ENCODE assay signal across 24 cellular contexts in the genomic region with DNA sequence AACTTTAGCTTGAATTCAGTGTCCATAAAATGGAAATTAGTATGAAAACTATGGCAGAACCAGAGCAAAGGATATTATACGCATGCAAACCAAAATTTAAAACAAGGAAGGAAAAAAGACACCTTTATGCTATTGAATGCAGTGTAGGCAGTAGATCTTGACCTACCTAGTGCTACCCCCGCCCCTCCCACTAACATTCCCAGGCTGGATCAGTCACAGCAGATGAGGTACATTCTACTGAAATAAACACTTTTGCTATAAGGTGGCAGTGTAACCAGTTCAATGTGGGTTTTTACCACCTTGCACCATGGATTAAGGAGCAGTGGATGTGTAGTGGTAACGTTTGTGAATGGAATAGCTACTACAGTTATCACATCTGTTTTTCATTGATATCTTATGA. TPM values are rescaled to one million over a fixed set of nuclear protein-coding genes. Genes with fewer than 3 reads are reported as not detected.
DNase-seq lines count a peak whose midpoint lies in the region; ATAC-seq, FAIRE-seq and TF ChIP-seq lines count a peak whose summit lies in the region.
"Had no signal": no experiment of that assay in that cellular context is flagged by ENCODE, and none has a peak within 500 bp of the region (broad histone marks: within the 10 kb centered on the region; RNA-seq: fewer than 3 reads in every experiment).

No MANE protein-coding gene starts in this region.

- no peak overlapping the region for H4K5ac ChIP-seq in H9 (ENCODE audit: insufficient read length, low read depth, low read length)

- H2BK120ac ChIP-seq in H9 (ENCODE audit: low read depth, low read length, poor library complexity, severe bottlenecking) = no peak overlapping the region

- H2BK5ac ChIP-seq in H9 (ENCODE audit: insufficient read length, low read length) = no peak overlapping the region

- H3K4me2 ChIP-seq in Karpas-422 (ENCODE audit: low read depth, low read length, poor library complexity, severe bottlenecking) (no peak overlapping the region), H9 (ENCODE audit: insufficient read depth, insufficient read length, low read length) (no peak overlapping the region)
- H3K4me2 ChIP-seq: BLaER1 had no signal

- H3K23me2 ChIP-seq in H9 (ENCODE audit: insufficient read length, low read depth, low read length, poor library complexity, severe bottlenecking) = no peaks in the 10 kb centered on the region

- no peaks in the 10 kb centered on the region for H3K27me3 Mint-ChIP-seq in WTC11 (ENCODE audit: low read depth)
- no peaks in the 10 kb centered on the region for H3K27me3 Mint-ChIP-seq in H9 (ENCODE audit: low read depth)
- no peaks in the 10 kb centered on the region for H3K27me3 Mint-ChIP-seq in activated T-cell treated with anti-CD3 and anti-CD28 coated beads, Interleukin-2, amount 50 U/mL, for 72 hours (ENCODE audit: low read depth)
- H3K27me3 Mint-ChIP-seq: B cell had no signal

- H3K4me1 ChIP-seq in Karpas-422 (ENCODE audit: low read length) (no peaks in the 10 kb centered on the region), H9 (ENCODE audit: insufficient read depth, low read length) (no peaks in the 10 kb centered on the region)
- H3K4me1 ChIP-seq: BLaER1, Caco-2, HAP-1 had no signal

- H3K27ac ChIP-seq in Karpas-422 (ENCODE audit: low read length) = no peak overlapping the region
- H3K27ac ChIP-seq in SK-N-MC = peak overlapping the region; percentile 80
- no peak overlapping the region for H3K27ac ChIP-seq in H9 (ENCODE audit: insufficient read length, low read depth, low read length)
- H3K27ac ChIP-seq: 22Rv1, BLaER1, C4-2B, GM23248 had no signal

- WGBS in H9 (ENCODE audit: extremely low coverage, insufficient read length, low lambda C conversion rate) = no CpG with 5 or more reads among the region's 3 CpGs

- H3K9me3 ChIP-seq in Karpas-422 (ENCODE audit: low read length) = no peaks in the 10 kb centered on the region
- no peaks in the 10 kb centered on the region for H3K9me3 ChIP-seq in SK-N-MC (ENCODE audit: low read depth, low read length)
- no peaks in the 10 kb centered on the region for H3K9me3 ChIP-seq in H9 (ENCODE audit: control insufficient read depth, low read depth, low read length)
- H3K9me3 ChIP-seq: BLaER1, Caco-2, HAP-1 had no signal

- H3K27ac Mint-ChIP-seq in WTC11 (no peak overlapping the region; the same call in 1 of the 2 replicates), H9 (no peak overlapping the region)
- H3K27ac Mint-ChIP-seq in activated T-cell treated with anti-CD3 and anti-CD28 coated beads, Interleukin-2, amount 50 U/mL, for 72 hours = no peak overlapping the region
- H3K27ac Mint-ChIP-seq: B cell; CD4-positive, CD25-positive, alpha-beta regulatory T cell; CD8-positive, alpha-beta T cell; HFFc6 had no signal

- H3K36me3 ChIP-seq in Karpas-422 (ENCODE audit: insufficient read depth, low read length) (no peaks in the 10 kb centered on the region), SK-N-MC (ENCODE audit: insufficient read depth, low read length) (no peaks in the 10 kb centered on the region)
- H3K36me3 ChIP-seq: HAP-1 had no signal

- no peak overlapping the region for H3K56ac ChIP-seq in H9 (ENCODE audit: insufficient read length, low read depth, low read length)

- H2BK12ac ChIP-seq in H9 (ENCODE audit: insufficient read length, low read depth, low read length) = no peak overlapping the region

- H4K20me1 ChIP-seq in Karpas-422 (ENCODE audit: insufficient read depth, low read depth, low read length) (no peaks in the 10 kb centered on the region), H9 (ENCODE audit: control insufficient read depth, insufficient read depth, insufficient read length) (no peaks in the 10 kb centered on the region)
- H4K20me1 ChIP-seq: BLaER1 had no signal

- H3K14ac ChIP-seq in H9 (ENCODE audit: insufficient read depth, low read length) = no peak overlapping the region

- CTCF ChIA-PET in WTC11 (lab: Charles Lee) = no interaction called here

- H4K8ac ChIP-seq in H9 (replicated peaks; ENCODE audit: insufficient read length, low read depth, low read length) = no peak overlapping the region

- no peak overlapping the region for H4K91ac ChIP-seq in H9 (ENCODE audit: insufficient read length, low read depth, low read length)

- H3K23ac ChIP-seq in H9 (ENCODE audit: insufficient read length, low read depth, low read length) = no peak overlapping the region

- no peaks in the 10 kb centered on the region for H3K79me2 ChIP-seq in Karpas-422 (ENCODE audit: low read length)
- H3K79me2 ChIP-seq in H9 (ENCODE audit: insufficient read depth, low read length) = no peaks in the 10 kb centered on the region

- TF ChIP-seq CTCF in WTC11 (IDR thresholded peaks at IDR 0.05) (no peak), H9 (conservative IDR thresholded peaks at IDR 0.05) (no peak)

- no peaks in the 10 kb centered on the region for H3K27me3 ChIP-seq in Karpas-422 (ENCODE audit: low read length)
- H3K27me3 ChIP-seq in H9 (ENCODE audit: insufficient read depth, low read length) = no peaks in the 10 kb centered on the region
- H3K27me3 ChIP-seq: BLaER1 had no signal

- no peak overlapping the region for H2AK5ac ChIP-seq in H9 (ENCODE audit: insufficient read length, low read length)

- no peak overlapping the region for H3K18ac ChIP-seq in H9 (ENCODE audit: insufficient read length, low read depth, low read length)

- H3K4me1 Mint-ChIP-seq in WTC11 = peaks cover 4% of the 10 kb centered on the region; the same call in 1 of the 2 replicates
- no peaks in the 10 kb centered on the region for H3K4me1 Mint-ChIP-seq in H9
- H3K4me1 Mint-ChIP-seq in activated T-cell treated with anti-CD3 and anti-CD28 coated beads, Interleukin-2, amount 50 U/mL, for 72 hours (ENCODE audit: low read depth) = no peaks in the 10 kb centered on the region
- H3K4me1 Mint-ChIP-seq: B cell; CD4-positive, CD25-positive, alpha-beta regulatory T cell had no signal

- DNase-seq in Karpas-422 = peak; percentile 19
- DNase-seq in SK-N-MC (ENCODE audit: low read depth, low spot score) = no peak
- no peak for DNase-seq in WTC11 (ENCODE audit: low spot score)
- DNase-seq in urothelium cell line (ENCODE audit: low spot score) = no peak
- DNase-seq in H9 = no peak
- DNase-seq in NCI-H524 (lab: John Stamatoyannopoulos, UW) = no peak
- DNase-seq in activated T-cell treated with anti-CD3 and anti-CD28 coated beads, Interleukin-2, amount 50 U/mL, for 72 hours = no peak
- DNase-seq: Caco-2; CD4-positive, CD25-positive, alpha-beta regulatory T cell; CD8-positive, alpha-beta T cell; DMS 273 treated with DMSO at 0.1 percent for 48 hours; DMS79; EL; GDM1; GM23248; HFFc6 had no signal

- H3K79me1 ChIP-seq in H9 (ENCODE audit: insufficient read depth, low read depth, low read length, poor library complexity, severe bottlenecking) = no peaks in the 10 kb centered on the region

- peak; percentile 20 for FAIRE-seq in urothelium cell line (lab: Jason Lieb, UNC)
- FAIRE-seq: A204.1, GM12878, GM19239 had no signal

- peaks cover 3% of the 10 kb centered on the region; the same call in 1 of the 2 replicates for H3K9me3 Mint-ChIP-seq in WTC11
- no peaks in the 10 kb centered on the region for H3K9me3 Mint-ChIP-seq in H9
- H3K9me3 Mint-ChIP-seq in activated T-cell treated with anti-CD3 and anti-CD28 coated beads, Interleukin-2, amount 50 U/mL, for 72 hours = no peaks in the 10 kb centered on the region
- H3K9me3 Mint-ChIP-seq: CD8-positive, alpha-beta T cell; HFFc6 had no signal

- H3K9ac ChIP-seq in Karpas-422 (ENCODE audit: low read length) (no peak overlapping the region), SK-N-MC (ENCODE audit: insufficient read length) (no peak overlapping the region), H9 (ENCODE audit: extremely low read depth, insufficient read length, low read length) (no peak overlapping the region)
- H3K9ac ChIP-seq: BLaER1, GM23248 had no signal

- 0 out of 2 replicates have a peak, but pooled peaks have one; percentile 38 for ATAC-seq in WTC11
- no peak for ATAC-seq in activated T-cell treated with anti-CD3 and anti-CD28 coated beads, Interleukin-2, amount 50 U/mL, for 72 hours (replicated peaks in 1 of 2)
- ATAC-seq: CD8-positive, alpha-beta T cell; GM12878 had no signal

- no peak overlapping the region for H3K4ac ChIP-seq in H9 (ENCODE audit: low read depth, low read length)

- peaks cover 6% of the 10 kb centered on the region; the same call in 1 of the 2 replicates for H3K36me3 Mint-ChIP-seq in WTC11
- H3K36me3 Mint-ChIP-seq in H9 (ENCODE audit: insufficient read depth in 1 of 3, low read depth in 3 of 3) = peaks cover 0 to 2% (median 2%) of the 10 kb centered on the region in 3 experiments; a peak in 2 of 7 replicates
- H3K36me3 Mint-ChIP-seq in activated T-cell treated with anti-CD3 and anti-CD28 coated beads, Interleukin-2, amount 50 U/mL, for 72 hours (ENCODE audit: insufficient read depth in 2 of 2) = no peaks in the 10 kb centered on the region
- H3K36me3 Mint-ChIP-seq: CD8-positive, alpha-beta T cell had no signal

- no peak overlapping the region for H2BK20ac ChIP-seq in H9 (ENCODE audit: low read depth, low read length, poor library complexity, severe bottlenecking)

- H2AFZ ChIP-seq in Karpas-422 (ENCODE audit: low read length) = no peak overlapping the region
- H2AFZ ChIP-seq in H9 (ENCODE audit: low read length) = no peak overlapping the region
- H2AFZ ChIP-seq: GM23248 had no signal

- POLR2A ChIA-PET in WTC11 (lab: Charles Lee) = no interaction called here

- H3K4me3 ChIP-seq in Karpas-422 (ENCODE audit: low read length) (no peak overlapping the region), SK-N-MC (peak overlapping the region; percentile 5; the same call in 1 of the 2 replicates)
- H3K4me3 ChIP-seq: BLaER1, GM12878, GM23248, HAP-1 had no signal

- H2BK15ac ChIP-seq in H9 (ENCODE audit: low read depth, low read length) = no peak overlapping the region

- H3K4me3 Mint-ChIP-seq in WTC11 (no peak overlapping the region), H9 (no peak overlapping the region)
- H3K4me3 Mint-ChIP-seq in activated T-cell treated with anti-CD3 and anti-CD28 coated beads, Interleukin-2, amount 50 U/mL, for 72 hours = no peak overlapping the region
- H3K4me3 Mint-ChIP-seq: B cell; CD4-positive, CD25-positive, alpha-beta regulatory T cell; CD8-positive, alpha-beta T cell; HFFc6 had no signal

- no peak overlapping the region for H3T11ph ChIP-seq in H9 (ENCODE audit: low read length)

- H3K9me2 ChIP-seq in Karpas-422 (replicated peaks; ENCODE audit: insufficient read depth, low read length) = no peaks in the 10 kb centered on the region

RNA-seq across cellular contexts. Expression of gene SRI, which starts 27.9 kb away (rescaled TPM):
- 70.0 and 92.5 TPM in 2 replicates for total RNA-seq in Karpas-422 (2014; rRNA removed; shearing (Covaris generic); ENCODE audit: low replicate concordance)
- 135 to 141 TPM (median 141 TPM) in 3 replicates for total RNA-seq in WTC11 (2021)
- total RNA-seq in H9 (2021) = 136 and 137 TPM in 2 replicates
- 100 to 1,000 TPM; 105 to 132 TPM for total RNA-seq in activated T-cell treated with anti-CD3 and anti-CD28 coated beads, Interleukin-2, amount 50 U/mL, for 72 hours
